10 cellular contexts compared by ENCODE assay signal in the genomic region with DNA sequence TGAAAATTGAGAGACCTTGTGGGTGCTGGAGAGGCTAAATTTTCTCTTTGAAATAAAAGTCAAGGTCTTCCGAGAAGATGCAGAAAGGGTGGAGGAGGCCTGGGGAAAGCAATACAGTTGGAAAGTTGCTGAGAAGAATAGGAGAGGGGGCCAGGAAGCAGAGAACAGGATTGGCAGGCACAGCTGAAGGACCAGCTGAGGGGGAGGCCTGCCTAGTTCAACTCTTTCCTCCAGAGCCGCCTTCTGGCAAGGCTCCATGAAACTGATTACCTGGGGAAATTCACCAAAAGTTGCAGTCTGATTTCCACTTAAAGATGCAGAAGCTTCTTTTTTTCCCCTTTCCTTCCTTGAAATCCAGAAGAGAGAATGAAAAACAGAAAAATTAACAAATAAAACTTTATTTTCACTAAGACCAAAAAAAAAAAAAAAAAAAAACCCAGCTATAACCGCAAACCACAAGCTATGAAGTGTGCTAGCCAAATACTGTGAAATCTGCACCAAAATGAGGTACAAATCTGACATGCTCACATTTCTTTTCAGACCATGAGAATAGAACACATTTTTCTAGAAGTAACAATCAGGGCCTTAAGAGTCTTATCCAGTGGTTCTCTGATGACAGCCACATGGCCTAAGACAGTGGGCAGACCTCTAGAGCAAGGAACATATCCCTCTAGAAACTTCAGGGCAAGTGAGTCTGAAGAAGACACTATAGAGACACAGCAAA.
"Had no signal": no experiment of that assay in that cellular context is flagged by ENCODE, and none has a peak within 500 bp of the region (broad histone marks: within the 10 kb centered on the region; RNA-seq: fewer than 3 reads in every experiment).

No MANE protein-coding gene starts in this region.

- H3K9me3 ChIP-seq: transverse colon had no signal

- H3K27me3 ChIP-seq: brain microvascular endothelial cell, transverse colon had no signal

- DNase-seq: activated CD4-positive, alpha-beta T cell treated with anti-CD3 and anti-CD28 coated beads for 48 hours; activated naive CD4-positive, alpha-beta T cell treated with anti-CD3 and anti-CD28 coated beads, Interleukin-2, amount 10 ng/mL, durations not matched to agents 7 days and 5 days; amniotic stem cell; brain microvascular endothelial cell; effector memory CD8-positive, alpha-beta T cell; hippocampal formation; kidney glomerular epithelial cell; posterior cingulate gyrus; transverse colon had no signal

- H3K4me1 ChIP-seq: transverse colon had no signal

- H3K27ac ChIP-seq: brain microvascular endothelial cell, transverse colon had no signal

- H3K36me3 ChIP-seq: brain microvascular endothelial cell, transverse colon had no signal

- H3K4me3 ChIP-seq: smooth muscle cell, transverse colon had no signal

- ATAC-seq: effector memory CD8-positive, alpha-beta T cell had no signal

- H3K4me2 ChIP-seq: smooth muscle cell had no signal
